ENCODE assay signal across 26 cellular contexts in genomic region chr19:19858751-19859150, GRCh38.
"Had no signal": no experiment of that assay in that cellular context is flagged by ENCODE, and none has a peak within 500 bp of the region (broad histone marks: within the 10 kb centered on the region; RNA-seq: fewer than 3 reads in every experiment).

No MANE protein-coding gene starts in this region.

- H3K36me3 Mint-ChIP-seq: brain had no signal

- ATAC-seq: activated CD8-positive, alpha-beta T cell treated with anti-CD3 and anti-CD28 coated beads, Interleukin-2, amount 10 ng/mL, durations not matched to agents 7 days and 5 days; PC-3; T-cell had no signal

- H3K4me3 Mint-ChIP-seq: activated CD8-positive, alpha-beta T cell treated with anti-CD3 and anti-CD28 coated beads, Interleukin-2, amount 10 ng/mL, durations not matched to agents 7 days and 5 days; activated naive CD4-positive, alpha-beta T cell treated with anti-CD3 and anti-CD28 coated beads, Interleukin-2, amount 50 U/mL, for 24 hours; activated T-helper 1 cell treated with anti-CD3 and anti-CD28 coated beads, Interleukin-12 subunit alpha, Interleukin-12 subunit beta, Interleukin-2, Interleukin-4 antibody, amounts not matched to agents 30 ng/mL and 10 ng/mL and 1 ng/mL, durations not matched to agents 14 hours and 24 hours and 36 hours; brain; central memory CD8-positive, alpha-beta T cell; T-cell had no signal

- H3K27ac ChIP-seq: VCaP had no signal

- H3K27me3 Mint-ChIP-seq: activated naive CD4-positive, alpha-beta T cell treated with anti-CD3 and anti-CD28 coated beads, Interleukin-2, amount 50 U/mL, for 24 hours; central memory CD8-positive, alpha-beta T cell; T-cell had no signal

- H3K9me3 Mint-ChIP-seq: activated naive CD4-positive, alpha-beta T cell treated with anti-CD3 and anti-CD28 coated beads, Interleukin-2, amount 50 U/mL, for 24 hours; central memory CD8-positive, alpha-beta T cell; T-cell had no signal

- DNase-seq: activated CD4-positive, alpha-beta T cell treated with anti-CD3 and anti-CD28 coated beads for 48 hours; activated CD4-positive, alpha-beta T cell treated with anti-CD3 and anti-CD28 coated beads, Interleukin-2, amount 50 U/mL, for 4 hours; activated CD4-positive, CD25-positive, alpha-beta regulatory T cell treated with anti-CD3 and anti-CD28 coated beads, Interleukin-2, amount 50 U/mL, for 72 hours; activated CD8-positive, alpha-beta memory T cell treated with anti-CD3 and anti-CD28 coated beads, Interleukin-2, amount 50 U/mL, for 48 hours; activated CD8-positive, alpha-beta T cell treated with anti-CD3 and anti-CD28 coated beads, Interleukin-2, amount 10 ng/mL, durations not matched to agents 7 days and 5 days; activated effector memory CD4-positive, alpha-beta T cell treated with Interleukin-2 at 50 U/mL for 16 hours; activated naive CD4-positive, alpha-beta T cell; activated T-cell treated with anti-CD3 and anti-CD28 coated beads, Interleukin-2, amount 50 U/mL, for 1 hour; amygdala; Kasumi-1; KBM-7; NCI-H1048; NCI-H146; NCI-H187 treated with DMSO at 0.1 percent for 48 hours; NCI-H2081 treated with DMSO at 0.1 percent for 48 hours; NCI-H446; NCI-H524; PC-3; SHP77 treated with DMSO at 0.1 percent for 48 hours; T-cell had no signal

- FAIRE-seq: astrocyte had no signal

- H3K27ac Mint-ChIP-seq: activated CD8-positive, alpha-beta T cell treated with anti-CD3 and anti-CD28 coated beads, Interleukin-2, amount 10 ng/mL, durations not matched to agents 7 days and 5 days; activated naive CD4-positive, alpha-beta T cell treated with anti-CD3 and anti-CD28 coated beads, Interleukin-2, amount 50 U/mL, for 24 hours; activated T-helper 1 cell treated with anti-CD3 and anti-CD28 coated beads, Interleukin-12 subunit alpha, Interleukin-12 subunit beta, Interleukin-2, Interleukin-4 antibody, amounts not matched to agents 30 ng/mL and 10 ng/mL and 1 ng/mL, durations not matched to agents 14 hours and 24 hours and 36 hours; brain; T-cell had no signal

- H3K4me1 Mint-ChIP-seq: brain had no signal
